Comparison of ENCODE assay signal across 8 cellular contexts in genomic region chr14:75283162-75283883, GRCh38. TPM values are rescaled to one million over a fixed set of nuclear protein-coding genes. Genes with fewer than 3 reads are reported as not detected.
DNase-seq lines count a peak whose midpoint lies in the region; ATAC-seq and TF ChIP-seq lines count a peak whose summit lies in the region.

No MANE protein-coding gene starts in this region.

- H3K9me3 Mint-ChIP-seq in endodermal cell = no peaks in the 10 kb centered on the region

- no peaks in the 10 kb centered on the region for H3K9me2 ChIP-seq in PC-9 (ENCODE audit: insufficient read depth)

- peaks cover 30% of the 10 kb centered on the region for H3F3A ChIP-seq in PC-9 (ENCODE audit: insufficient read depth, low read depth)

- H3K36me3 ChIP-seq in PC-9 (ENCODE audit: low read depth) (peaks cover 19% of the 10 kb centered on the region), endodermal cell (ENCODE audit: control insufficient read depth, insufficient read depth, low read length) (no peaks in the 10 kb centered on the region), neutrophil (peaks cover 43% of the 10 kb centered on the region)

- ATAC-seq in GM18511 (IDR thresholded peaks at IDR 0.05; ENCODE audit: unreplicated experiment) = no peak
- ATAC-seq in GM19023 (IDR thresholded peaks at IDR 0.05; ENCODE audit: unreplicated experiment) = no peak

- 80 to 86% methylated on average over 6 to 13 of the region's 13 CpGs for WGBS in endodermal cell (ENCODE audit: insufficient coverage in 1 of 2, insufficient read length in 1 of 2), 2 experiments

- no peak overlapping the region for H2AFZ ChIP-seq in PC-9

- H3K27ac ChIP-seq in PC-9 (peak overlapping the region; percentile 46), endodermal cell (ENCODE audit: low read depth, low read length) (no peak overlapping the region), neutrophil (peak overlapping the region; percentile 99)

- no peak overlapping the region for H3K4me3 Mint-ChIP-seq in endodermal cell

- H3K27me3 Mint-ChIP-seq in endodermal cell (ENCODE audit: insufficient read depth) = peaks cover 19% of the 10 kb centered on the region

- BruUV-seq in PC-9 (replicated peaks; lab: Mats Ljungman, UMichigan) = no TSS peak

- H3K9ac ChIP-seq in endodermal cell (ENCODE audit: extremely low read depth, low read length, poor library complexity, severe bottlenecking) = no peak overlapping the region

- peaks cover 15% of the 10 kb centered on the region for H3K36me3 Mint-ChIP-seq in endodermal cell (ENCODE audit: low read depth)

- TF ChIP-seq CTCF in PC-9 (conservative IDR thresholded peaks at IDR 0.05) = peak; percentile 52; the same call in 1 of the 2 replicates
- TF ChIP-seq CTCF in endodermal cell (conservative IDR thresholded peaks at IDR 0.05) = peak; percentile 38
- TF ChIP-seq CTCF in neutrophil (IDR thresholded peaks at IDR 0.05) = peak; percentile 16

- peaks cover 30% of the 10 kb centered on the region for H4K20me1 ChIP-seq in PC-9 (ENCODE audit: insufficient read depth)

- H3K9me3 ChIP-seq in PC-9 (ENCODE audit: insufficient read depth, low read depth) (no peaks in the 10 kb centered on the region), endodermal cell (ENCODE audit: control insufficient read depth, low read length) (no peaks in the 10 kb centered on the region), neutrophil (peaks cover 7% of the 10 kb centered on the region)

- H3K27ac Mint-ChIP-seq in endodermal cell = no peak overlapping the region

- H3K27me3 ChIP-seq in PC-9 (ENCODE audit: insufficient read depth, low read depth) (no peaks in the 10 kb centered on the region), endodermal cell (ENCODE audit: control insufficient read depth, insufficient read depth, low read length, poor library complexity, severe bottlenecking) (no peaks in the 10 kb centered on the region), neutrophil (no peaks in the 10 kb centered on the region)

- H3K79me2 ChIP-seq in PC-9 (ENCODE audit: low read depth) = peaks cover 31% of the 10 kb centered on the region

- H3K4me3 ChIP-seq in PC-9 (no peak overlapping the region), endodermal cell (ENCODE audit: low read length) (no peak overlapping the region), neutrophil (ENCODE audit: low read depth in 1 of 2, low read length in 1 of 2) (peak overlapping the region; percentile 97)

- intact Hi-C loops in PC-9 (cut with micrococcal nuclease; ENCODE audit: unreplicated experiment) = no loop called here

- peaks cover 31% of the 10 kb centered on the region for H3K4me1 Mint-ChIP-seq in endodermal cell

- POLR2A ChIA-PET in PC-9 (lab: Charles Lee; ENCODE audit: unreplicated experiment) = interaction anchor here (0.6 to 3.1 kb wide), 9 partner anchors 9 to 550 kb away, joined by 3 to 65 read pairs (median 7); partner anchors contain the start of gene ACYP1

- DNase-seq in GM04504 (ENCODE audit: low read depth) = peak; percentile 24
- DNase-seq in PC-9 = peak in 1 of 2 experiments; percentile 64
- no peak for DNase-seq in endodermal cell
- no peak for DNase-seq in foreskin melanocyte
- no peak for DNase-seq in activated CD4-positive, alpha-beta T cell treated with anti-CD3 and anti-CD28 coated beads for 1 hour

- H3K4me1 ChIP-seq in PC-9 (replicated peaks; ENCODE audit: insufficient read depth) = peaks cover 47% of the 10 kb centered on the region
- peaks cover 8% of the 10 kb centered on the region for H3K4me1 ChIP-seq in endodermal cell (ENCODE audit: control insufficient read depth, insufficient read depth, low read length)
- peaks cover 78 to 84% of the 10 kb centered on the region in 2 experiments for H3K4me1 ChIP-seq in neutrophil (ENCODE audit: control insufficient read depth in 1 of 2, insufficient read depth in 1 of 2, low read depth in 1 of 2, low read length in 1 of 2)

- CTCF ChIA-PET in PC-9 (lab: Charles Lee) = interaction anchor here (0.6 to 1.6 kb wide), 5 partner anchors 9 to 206 kb away, joined by 3 to 10 read pairs (median 3); no protein-coding TSS in a partner anchor

- H3K4me2 ChIP-seq in PC-9 = no peak overlapping the region

RNA-seq across cellular contexts. Expression of gene FOS, which starts 4.7 kb away (rescaled TPM):
- 84.6 and 154 TPM in 2 replicates for total RNA-seq in PC-9 (2021)
- 10 to 100 TPM; 10.3 to 14.0 TPM for total RNA-seq in endodermal cell
- polyA plus RNA-seq in endodermal cell (2013, experiment 1 of 2) = 7.9 TPM
- 23.5 TPM for polyA plus RNA-seq in endodermal cell (2013, experiment 2 of 2)

Comparison
In these comparisons a context has a peak if more than half of its experiments do, and no peak if none do; other contexts are left out.
1. H3K4me3 ChIP-seq: peak in neutrophil (2 of 2); none in PC-9 (single experiment) and endodermal cell (single experiment).
2. Peak in every context shown above with its lines, with median percentiles within 50 percentile points of each other: CTCF ChIP-seq.